In the genomic region with DNA sequence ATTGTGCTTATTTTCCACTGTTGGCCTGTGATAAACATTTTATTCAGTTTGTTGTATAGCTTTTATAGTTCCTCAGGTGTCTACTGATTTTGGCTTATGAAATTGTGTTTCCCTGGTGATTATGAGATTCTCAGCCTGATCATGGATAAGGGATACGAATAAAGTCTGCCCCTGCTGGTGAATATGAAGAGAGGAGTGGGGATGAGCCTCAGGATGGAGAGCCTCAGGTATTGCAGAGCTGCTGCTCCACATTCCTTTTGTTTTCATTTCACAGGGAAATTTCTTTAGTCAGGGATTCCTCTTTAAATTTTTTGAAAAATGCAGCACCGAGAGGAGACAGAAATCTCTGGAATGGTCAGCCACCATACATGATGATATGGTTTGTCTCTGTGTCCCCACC, we compare ENCODE assay signal across 11 cellular contexts.
DNase-seq lines count a peak whose midpoint lies in the region; ATAC-seq and TF ChIP-seq lines count a peak whose summit lies in the region.
"Had no signal": no experiment of that assay in that cellular context is flagged by ENCODE, and none has a peak within 500 bp of the region (broad histone marks: within the 10 kb centered on the region; RNA-seq: fewer than 3 reads in every experiment).

No MANE protein-coding gene starts in this region.

- no peak overlapping the region for H3K4me3 ChIP-seq in GM12864 (ENCODE audit: low read depth, low read length)
- H3K4me3 ChIP-seq in foreskin fibroblast (ENCODE audit: low read depth in 1 of 2, low read length in 2 of 2): no peak overlapping the region
- H3K4me3 ChIP-seq: gastrocnemius medialis had no signal

- H3K27ac ChIP-seq in 22Rv1 (no peak overlapping the region), VCaP (peak overlapping the region; percentile 37)
- H3K27ac ChIP-seq: gastrocnemius medialis had no signal

- DNase-seq in GM12864 (ENCODE audit: low read depth): no peak
- no peak for DNase-seq in foreskin fibroblast
- no peak for DNase-seq in COR-L47 (lab: John Stamatoyannopoulos, UW)
- no peak for DNase-seq in UCSD-AML1 (lab: John Stamatoyannopoulos, UW; ENCODE audit: unreplicated experiment)
- DNase-seq in GM10248 (ENCODE audit: extremely low spot score): no peak
- DNase-seq: activated effector memory CD4-positive, alpha-beta T cell treated with anti-CD3 and anti-CD28 coated beads, Interleukin-2, amount 50 U/mL, for 16 hours; gastrocnemius medialis; occipital lobe had no signal

- no peak for ATAC-seq in HG02678 (IDR thresholded peaks at IDR 0.05; ENCODE audit: unreplicated experiment)
- ATAC-seq: gastrocnemius medialis had no signal

- POLR2A ChIA-PET in GM10248 (lab: Yijun Ruan, JAX): no interaction called here

- peak; percentile 33; the same call in 1 of the 2 replicates for TF ChIP-seq CTCF in 22Rv1 (IDR thresholded peaks at IDR 0.05)
- TF ChIP-seq CTCF in GM12864 (IDR thresholded peaks at IDR 0.05; ENCODE audit: low read depth, low read length, missing control alignments): peak; percentile 24
- peak; percentile 56 for TF ChIP-seq CTCF in VCaP (conservative IDR thresholded peaks at IDR 0.05)
- peak; percentile 13 for TF ChIP-seq CTCF in foreskin fibroblast (IDR thresholded peaks at IDR 0.05; ENCODE audit: low read depth, low read length)
- TF ChIP-seq CTCF in GM10248 (IDR thresholded peaks at IDR 0.05; ENCODE audit: control extremely low read depth, extremely low read depth, low read depth, missing control alignments): no peak

- CTCF ChIA-PET in GM10248 (lab: Yijun Ruan, JAX): interaction anchor here (1.5 kb wide), 1 partner anchor 18 kb away, joined by 6 read pairs; no protein-coding TSS in a partner anchor
